Comparison of ENCODE assay signal across 1 cellular context in genomic region chr13:110485604-110486003, GRCh38.
TF ChIP-seq lines count a peak whose summit lies in the region.

No MANE protein-coding gene starts in this region.

TF ChIP-seq in HepG2, 621 proteins besides CTCF, POLR2A, EP300 and RAD21 (continued from another document and continues in another):
- TF ChIP-seq ZBTB40 (IDR thresholded peaks at IDR 0.05) (no peak), ZBTB40 (CRISPR knock-in tag; IDR thresholded peaks at IDR 0.05) (no peak), ZNF703 (CRISPR knock-in tag; IDR thresholded peaks at IDR 0.05; ENCODE audit: borderline replicate concordance) (no peak), NCOA2 (CRISPR knock-in tag; IDR thresholded peaks at IDR 0.05) (peak; percentile 78), ZBTB14 (CRISPR knock-in tag; IDR thresholded peaks at IDR 0.05) (no peak), ZNF713 (CRISPR knock-in tag; IDR thresholded peaks at IDR 0.05) (no peak), TEF (CRISPR knock-in tag; IDR thresholded peaks at IDR 0.05) (no peak), ZBTB34 (CRISPR knock-in tag; IDR thresholded peaks at IDR 0.05) (no peak), ONECUT2 (CRISPR knock-in tag; IDR thresholded peaks at IDR 0.05) (no peak), ZBTB26 (CRISPR knock-in tag; IDR thresholded peaks at IDR 0.05; ENCODE audit: borderline replicate concordance) (no peak), DRAP1 (CRISPR knock-in tag; IDR thresholded peaks at IDR 0.05) (no peak), ZNF350 (CRISPR knock-in tag; IDR thresholded peaks at IDR 0.05; ENCODE audit: borderline replicate concordance, low read depth) (no peak; the same call in 1 of the 2 replicates), PREB (CRISPR knock-in tag; IDR thresholded peaks at IDR 0.05) (no peak), ZFP1 (CRISPR knock-in tag; IDR thresholded peaks at IDR 0.05) (no peak), ZNF292 (CRISPR knock-in tag; IDR thresholded peaks at IDR 0.05; ENCODE audit: borderline replicate concordance, low read depth) (no peak), ZNF773 (CRISPR knock-in tag; IDR thresholded peaks at IDR 0.05; ENCODE audit: borderline replicate concordance) (no peak), ZNF362 (CRISPR knock-in tag; IDR thresholded peaks at IDR 0.05; ENCODE audit: borderline replicate concordance) (no peak), ZNF780A (CRISPR knock-in tag; IDR thresholded peaks at IDR 0.05) (no peak), ZFP91 (CRISPR knock-in tag; IDR thresholded peaks at IDR 0.05; ENCODE audit: borderline replicate concordance) (no peak), RAD51 (IDR thresholded peaks at IDR 0.05; ENCODE audit: borderline replicate concordance) (no peak), NPAS2 (CRISPR knock-in tag; IDR thresholded peaks at IDR 0.05; ENCODE audit: borderline replicate concordance) (no peak), BHLHE40 (IDR thresholded peaks at IDR 0.05; ENCODE audit: low read length) (no peak), KDM1A (CRISPR knock-in tag; IDR thresholded peaks at IDR 0.05) (no peak), ZFX (CRISPR knock-in tag; IDR thresholded peaks at IDR 0.05; ENCODE audit: low read depth) (no peak), BORCS8-MEF2B (CRISPR knock-in tag; IDR thresholded peaks at IDR 0.05) (no peak), CCAR2 (optimal IDR thresholded peaks at IDR 0.05; ENCODE audit: low read depth, low read length) (no peak), RERE (CRISPR knock-in tag; IDR thresholded peaks at IDR 0.05; ENCODE audit: low read depth) (no peak), MXD1 (CRISPR knock-in tag; IDR thresholded peaks at IDR 0.05) (no peak), ZFP90 (CRISPR knock-in tag; IDR thresholded peaks at IDR 0.05; ENCODE audit: borderline replicate concordance) (no peak), ZNF766 (CRISPR knock-in tag; IDR thresholded peaks at IDR 0.05; ENCODE audit: borderline replicate concordance) (no peak), ARNT2 (CRISPR knock-in tag; IDR thresholded peaks at IDR 0.05; ENCODE audit: low read depth) (no peak), ATF1 (CRISPR knock-in tag; IDR thresholded peaks at IDR 0.05) (no peak)
